In the genomic region with DNA sequence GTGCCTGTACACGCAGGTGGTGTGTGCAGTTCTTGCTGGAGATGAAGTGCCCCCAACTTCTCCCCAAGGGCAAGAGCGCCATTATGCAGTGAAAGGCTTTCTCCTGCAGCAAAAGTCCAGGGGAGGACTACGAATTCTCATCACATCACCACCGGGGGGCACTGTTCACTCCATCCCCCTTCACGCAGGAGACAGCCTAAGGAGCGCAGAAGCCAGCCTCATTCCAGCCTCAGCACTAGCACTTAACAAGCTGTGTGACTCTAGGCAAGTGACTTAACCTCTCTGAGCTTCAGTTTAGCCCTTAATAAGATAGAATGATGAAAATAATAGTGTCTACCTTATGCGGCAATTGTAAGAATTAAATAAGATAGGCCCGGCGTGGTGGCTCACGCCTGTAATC, we compare ENCODE assay signal across 8 cellular contexts. TPM values are rescaled to one million over a fixed set of nuclear protein-coding genes. Genes with fewer than 3 reads are reported as not detected.
DNase-seq lines count a peak whose midpoint lies in the region; ATAC-seq lines count a peak whose summit lies in the region.

No MANE protein-coding gene starts in this region.

- no peaks in the 10 kb centered on the region for H3K36me3 ChIP-seq in MG63

- peak; percentile 18 for ATAC-seq in left colon
- peak; percentile 44 for ATAC-seq in stimulated activated memory B cell treated with anti-CD40 and anti-IgM and Interleukin-4, amounts not matched to agents 10 μg/mL and 1 μg/mL and 100 μg/mL, for 72 hours
- ATAC-seq in HG02763 (IDR thresholded peaks at IDR 0.05; ENCODE audit: unreplicated experiment) = no peak
- ATAC-seq in GM18502 (IDR thresholded peaks at IDR 0.05; ENCODE audit: poor library complexity, unreplicated experiment) = no peak

- H3K4me1 Mint-ChIP-seq in stimulated activated memory B cell treated with anti-CD40 and anti-IgM and Interleukin-4, amounts not matched to agents 10 μg/mL and 1 μg/mL and 100 μg/mL, for 72 hours = peaks cover 43% of the 10 kb centered on the region

- no peaks in the 10 kb centered on the region for H3K27me3 ChIP-seq in MG63

- no peak overlapping the region for H3K27ac Mint-ChIP-seq in stimulated activated memory B cell treated with anti-CD40 and anti-IgM and Interleukin-4, amounts not matched to agents 10 μg/mL and 1 μg/mL and 100 μg/mL, for 72 hours

- no peaks in the 10 kb centered on the region for H3K27me3 Mint-ChIP-seq in stimulated activated memory B cell treated with anti-CD40 and anti-IgM and Interleukin-4, amounts not matched to agents 10 μg/mL and 1 μg/mL and 100 μg/mL, for 72 hours

- no peaks in the 10 kb centered on the region for H3K9me3 Mint-ChIP-seq in stimulated activated memory B cell treated with anti-CD40 and anti-IgM and Interleukin-4, amounts not matched to agents 10 μg/mL and 1 μg/mL and 100 μg/mL, for 72 hours

- DNase-seq in GDM1 (lab: John Stamatoyannopoulos, UW) (peak; percentile 65), MG63 (peak; percentile 37), T-helper 2 cell (peak; percentile 28 to 65 (median 50)), astrocyte of the hippocampus (ENCODE audit: low read depth, low spot score) (peak; percentile 59), left colon (peak; percentile 54 to 72)

- H3K9me3 ChIP-seq in MG63 = no peaks in the 10 kb centered on the region

- H3K4me3 ChIP-seq in MG63 = no peak overlapping the region

- intact Hi-C loops in left colon (cut with DNase I, micrococcal nuclease) = no loop called here

- H3K4me3 Mint-ChIP-seq in stimulated activated memory B cell treated with anti-CD40 and anti-IgM and Interleukin-4, amounts not matched to agents 10 μg/mL and 1 μg/mL and 100 μg/mL, for 72 hours = no peak overlapping the region

- H3K36me3 Mint-ChIP-seq in stimulated activated memory B cell treated with anti-CD40 and anti-IgM and Interleukin-4, amounts not matched to agents 10 μg/mL and 1 μg/mL and 100 μg/mL, for 72 hours = peaks cover 48% of the 10 kb centered on the region

RNA-seq across cellular contexts. Expression of gene DNMT3A, which starts 32.3 kb away (rescaled TPM):
- 6.0 and 9.2 TPM in 2 replicates for total RNA-seq in MG63 (2014; rRNA removed; shearing (Covaris generic); ENCODE audit: low replicate concordance)
- total RNA-seq in left colon = 10 to 100 TPM; 27.3 to 27.8 TPM

Comparison
In these comparisons a context has a peak if more than half of its experiments do, and no peak if none do; other contexts are left out.
1. ATAC-seq: peak in left colon (single experiment) and stimulated activated memory B cell treated with anti-CD40 and anti-IgM and Interleukin-4, amounts not matched to agents 10 μg/mL and 1 μg/mL and 100 μg/mL, for 72 hours (single experiment); none in HG02763 (single experiment) and GM18502 (single experiment).
2. Peak in every context shown above with its lines, with median percentiles within 50 percentile points of each other: DNase-seq.